In the genomic region with DNA sequence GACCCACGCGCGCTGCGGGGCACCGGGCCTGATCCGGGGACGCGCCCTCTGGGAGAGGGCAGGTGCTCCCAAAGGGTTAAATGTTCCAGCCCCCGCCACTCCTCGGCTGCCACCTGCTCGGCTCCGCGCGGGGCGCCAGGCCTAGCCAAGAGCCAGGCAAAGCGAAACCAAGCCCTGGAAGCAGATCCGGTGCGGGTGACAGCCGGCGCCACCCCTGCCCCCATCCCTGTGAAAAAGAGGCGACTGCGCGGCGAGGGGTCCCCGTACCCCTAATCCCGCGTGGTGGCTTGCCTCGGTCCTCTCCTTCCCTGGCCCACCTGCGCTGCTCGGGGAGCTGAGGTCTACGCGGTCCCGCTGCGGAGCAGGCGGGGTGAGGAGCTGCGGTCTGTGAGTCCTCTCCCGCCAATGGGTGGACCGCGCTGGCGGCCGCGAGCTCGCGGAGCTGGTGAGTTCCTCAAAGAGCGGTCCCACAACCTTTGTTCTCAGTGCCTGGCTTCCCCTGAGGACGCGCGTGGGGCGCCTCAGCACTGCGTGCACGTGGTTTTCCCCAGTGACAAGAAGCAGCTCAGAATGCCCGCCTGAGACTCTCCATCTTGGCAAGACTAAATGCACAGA, we compare ENCODE assay signal across 8 cellular contexts. TPM values are rescaled to one million over a fixed set of nuclear protein-coding genes. Genes with fewer than 3 reads are reported as not detected.
DNase-seq lines count a peak whose midpoint lies in the region; ATAC-seq and TF ChIP-seq lines count a peak whose summit lies in the region.

A gene (minus strand): TSS at position 610 of the 615 bp plus-strand sequence.

- H3K4me1 ChIP-seq in transverse colon, result peaks cover 32 to 74% (median 57%) of the 10 kb centered on the region in 4 donors

- intact Hi-C loops in Right ventricle myocardium inferior (cut with DNase I), result loop anchor here (5.0 kb wide), 2 partner anchors 45 to 130 kb away; a partner anchor contains a TSS
- intact Hi-C loops in transverse colon (cut with DNase I; ENCODE audit: low total_unique reads), result no loop called here

- H3K9me3 ChIP-seq in transverse colon, result no peaks in the 10 kb centered on the region

- peak within 1 kb of the TSS; percentile 57 to 67 (median 63) for H3K4me3 ChIP-seq in transverse colon

- H3K27me3 ChIP-seq in transverse colon, result no peaks in the 10 kb centered on the region

- H3K27me3 Mint-ChIP-seq in activated naive CD8-positive, alpha-beta T cell treated with anti-CD3 and anti-CD28 coated beads for 36 hours, result peaks cover 59% of the 10 kb centered on the region

- WGBS in transverse colon (ENCODE audit: low coverage in 1 of 2), 2 donors, result 0 to 5% methylated on average over 5 to 52 of the region's 52 CpGs

- H3K27ac ChIP-seq in transverse colon, result peak within 1 kb of the TSS; percentile 92 to 93 (median 92)

- peak within 1 kb of the TSS; percentile 78 for H3K4me3 Mint-ChIP-seq in activated naive CD8-positive, alpha-beta T cell treated with anti-CD3 and anti-CD28 coated beads for 36 hours

- TF ChIP-seq POLR2A in transverse colon (IDR thresholded peaks at IDR 0.05), result peak; percentile 64

- H3K27ac Mint-ChIP-seq in activated naive CD8-positive, alpha-beta T cell treated with anti-CD3 and anti-CD28 coated beads for 36 hours, result peak within 1 kb of the TSS; percentile 46

- peak; percentile 47 for ATAC-seq in HG03196 (IDR thresholded peaks at IDR 0.05; ENCODE audit: unreplicated experiment)
- ATAC-seq in Right ventricle myocardium inferior, result peak; percentile 77

- DNase-seq in DMS53 treated with DMSO at 0.1 percent for 48 hours (lab: John Stamatoyannopoulos, UW; ENCODE audit: unreplicated experiment), result peak; percentile 75
- peak; percentile 62 for DNase-seq in SK-N-DZ (ENCODE audit: low spot score)
- peak; percentile 60 for DNase-seq in activated naive CD8-positive, alpha-beta T cell treated with anti-CD3 and anti-CD28 coated beads for 36 hours
- peak; percentile 82 for DNase-seq in Right ventricle myocardium inferior (ENCODE audit: missing footprints)
- peak; percentile 55 for DNase-seq in occipital lobe (lab: John Stamatoyannopoulos, UW)
- DNase-seq in transverse colon, result peak; percentile 72
- DNase-seq in GM19238 (ENCODE audit: insufficient read length, low spot score), result no peak

- no peak for TF ChIP-seq CTCF in transverse colon (IDR thresholded peaks at IDR 0.05)

- H3K9me3 Mint-ChIP-seq in activated naive CD8-positive, alpha-beta T cell treated with anti-CD3 and anti-CD28 coated beads for 36 hours, result no peaks in the 10 kb centered on the region

- peaks cover 9% of the 10 kb centered on the region for H3K4me1 Mint-ChIP-seq in activated naive CD8-positive, alpha-beta T cell treated with anti-CD3 and anti-CD28 coated beads for 36 hours

- H3K36me3 ChIP-seq in transverse colon, result no peaks in the 10 kb centered on the region

- peaks cover 2% of the 10 kb centered on the region for H3K36me3 Mint-ChIP-seq in activated naive CD8-positive, alpha-beta T cell treated with anti-CD3 and anti-CD28 coated beads for 36 hours

- TF ChIP-seq EP300 in transverse colon (IDR thresholded peaks at IDR 0.05; ENCODE audit: low read depth), result no peak

- in situ Hi-C loops in transverse colon (cut with MboI; ENCODE audit: low pct_ligation_motif_present in 1 of 4, low pct_unique_long_range_greater_than_20kb in 1 of 4, low sequenced_read_pairs in 3 of 4), result no loop called here

RNA-seq across cellular contexts. Expression of the gene that starts here (rescaled TPM):
- polyA plus RNA-seq in SK-N-DZ (2014; cell fraction: cytosol; rRNA removed), result 13.3 and 15.8 TPM in 2 replicates
- polyA plus RNA-seq in SK-N-DZ (2014; cell fraction: nucleus; rRNA removed), result 68.1 and 98.3 TPM in 2 replicates
- total RNA-seq in activated naive CD8-positive, alpha-beta T cell treated with anti-CD3 and anti-CD28 coated beads for 36 hours, result 1 to 10 TPM; 3.8 to 4.8 TPM
- 28.9 TPM for total RNA-seq in Right ventricle myocardium inferior
- total RNA-seq in occipital lobe, result 99.0 TPM
- total RNA-seq in transverse colon, result 100 to 1,000 TPM in 2 of 4 donors, 10 to 100 TPM in 2; 91.8 to 258 (median 116) TPM
